8 cellular contexts compared by ENCODE assay signal in the genomic region with DNA sequence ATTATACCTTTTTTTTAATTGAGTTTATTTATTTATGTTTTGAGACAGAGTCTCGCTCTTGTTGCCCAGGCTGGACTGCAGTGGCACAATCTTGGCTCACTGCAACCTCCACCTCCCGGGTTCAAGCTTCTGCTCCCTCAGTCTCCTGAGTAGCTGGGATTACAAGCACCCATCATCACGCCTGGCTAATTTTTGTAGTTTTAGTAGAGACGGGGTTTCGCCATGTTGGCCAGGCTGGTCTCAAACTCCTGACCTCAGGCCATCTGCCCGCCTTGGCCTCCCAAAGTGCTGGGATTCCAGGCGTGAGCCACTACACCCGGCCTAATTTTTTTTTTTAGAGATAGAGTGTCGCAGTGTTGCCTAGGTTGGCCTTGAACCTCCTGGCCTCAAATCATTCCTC. TPM values are rescaled to one million over a fixed set of nuclear protein-coding genes. Genes with fewer than 3 reads are reported as not detected.
A peak's percentile ranks its signal among the peaks of the same experiment; 100 is the strongest.
DNase-seq lines count a peak whose midpoint lies in the region; ATAC-seq, FAIRE-seq and TF ChIP-seq lines count a peak whose summit lies in the region.
"Not testable (repeated sequence)": the region's sequence is repeated elsewhere in the genome, so short reads cannot be mapped to it uniquely, and the experiment has no call there.

No MANE protein-coding gene starts in this region.

- peaks cover 50 to 61% of the 10 kb centered on the region in 2 experiments for H3K36me3 ChIP-seq in HCT116 (ENCODE audit: control insufficient read depth in 1 of 2, insufficient read depth in 2 of 2, low read length in 2 of 2)
- H3K36me3 ChIP-seq in PC-9 (ENCODE audit: low read depth), result peaks cover 68% of the 10 kb centered on the region
- peaks cover 96% of the 10 kb centered on the region for H3K36me3 ChIP-seq in K562 (ENCODE audit: control insufficient read depth, insufficient read depth, low read length)
- peaks cover 0 to 83% of the 10 kb centered on the region in 2 donors for H3K36me3 ChIP-seq in left lung
- H3K36me3 ChIP-seq in skeletal muscle satellite cell (ENCODE audit: insufficient read depth, low read length), result peaks cover 76% of the 10 kb centered on the region

- peak overlapping the region; percentile 19 for H3K27ac Mint-ChIP-seq in activated CD4-positive, alpha-beta T cell treated with anti-CD3 and anti-CD28 coated beads, Interleukin-2, amount 10 ng/mL, durations not matched to agents 7 days and 5 days
- H3K27ac Mint-ChIP-seq in activated T-helper 2 cell treated with anti-CD3 and anti-CD28 coated beads, Interferon-gamma antibody, Interleukin-2, Interleukin-4, amounts not matched to agents 10 μg/mL and 5 μg/mL and 100 μg/mL, durations not matched to agents 14 hours and 24 hours and 36 hours, result peak overlapping the region; percentile 53
- H3K27ac Mint-ChIP-seq in type B pancreatic cell, result peak overlapping the region; percentile 86

- peaks cover 29 to 43% of the 10 kb centered on the region in 2 experiments for H3K4me1 ChIP-seq in HCT116 (ENCODE audit: control insufficient read depth in 1 of 2, insufficient read depth in 2 of 2, low read length in 2 of 2)
- peaks cover 51% of the 10 kb centered on the region for H3K4me1 ChIP-seq in PC-9 (replicated peaks; ENCODE audit: insufficient read depth)
- H3K4me1 ChIP-seq in K562 (replicated peaks in 1 of 2; ENCODE audit: control insufficient read depth in 2 of 2, insufficient read depth in 2 of 2, low read length in 2 of 2), result peaks cover 17 to 19% of the 10 kb centered on the region in 2 experiments
- peaks cover 0 to 25% of the 10 kb centered on the region in 2 donors for H3K4me1 ChIP-seq in left lung
- H3K4me1 ChIP-seq in skeletal muscle satellite cell (ENCODE audit: control insufficient read depth, insufficient read depth, low read length), result peaks cover 16% of the 10 kb centered on the region

- H4K20me1 ChIP-seq in HCT116 (ENCODE audit: insufficient read depth) (peaks cover 30% of the 10 kb centered on the region; the same call in 1 of the 2 replicates), PC-9 (ENCODE audit: insufficient read depth) (peaks cover 13% of the 10 kb centered on the region)
- not testable (repeated sequence) for H4K20me1 ChIP-seq in K562 (replicated peaks; ENCODE audit: control insufficient read depth, insufficient read depth, low read length)

- CTCF ChIA-PET in HCT116 (lab: Charles Lee); K562 (lab: Yijun Ruan, JAX; ENCODE audit: low intra/inter-chr PET ratio): not testable (repeated sequence)
- CTCF ChIA-PET in PC-9 (lab: Charles Lee), result interaction anchor here (0.7 kb wide), 1 partner anchor 8 kb away, joined by 4 read pairs; the partner anchor contains the start of genes BRIX1 and RAD1
- CTCF ChIA-PET in activated CD4-positive, alpha-beta T cell treated with anti-CD3 and anti-CD28 coated beads, Interleukin-2, amount 10 ng/mL, durations not matched to agents 7 days and 5 days (lab: Charles Lee), result interaction anchor here (0.7 to 1.4 kb wide), 3 partner anchors 8 to 1466 kb away, joined by 3 read pairs; partner anchors contain the start of genes BRIX1 and RAD1

- not testable (repeated sequence) for H3K27me3 Mint-ChIP-seq in activated CD4-positive, alpha-beta T cell treated with anti-CD3 and anti-CD28 coated beads, Interleukin-2, amount 10 ng/mL, durations not matched to agents 7 days and 5 days; activated T-helper 2 cell treated with anti-CD3 and anti-CD28 coated beads, Interferon-gamma antibody, Interleukin-2, Interleukin-4, amounts not matched to agents 10 μg/mL and 5 μg/mL and 100 μg/mL, durations not matched to agents 14 hours and 24 hours and 36 hours (ENCODE audit: low read depth); type B pancreatic cell

- H3K9ac ChIP-seq in HCT116 (ENCODE audit: low read length) (peak overlapping the region; percentile 2; the same call in 1 of the 2 replicates), K562 (ENCODE audit: insufficient read depth in 1 of 2, low read depth in 2 of 2, low read length in 2 of 2) (peak overlapping the region; percentile 18 to 59; a peak in 2 of 4 replicates)
- H3K9ac ChIP-seq in skeletal muscle satellite cell (ENCODE audit: low read depth, low read length), result not testable (repeated sequence)

- TF ChIP-seq EP300 in K562 (IDR thresholded peaks at IDR 0.05; ENCODE audit: low read length), result not testable (repeated sequence)

- H3K27ac ChIP-seq in HCT116 (ENCODE audit: low read depth, low read length) (peak overlapping the region; percentile 81), PC-9 (peak overlapping the region; percentile 72), K562 (ENCODE audit: extremely low read depth, low read depth, low read length) (peak overlapping the region; percentile 78), left lung (peak overlapping the region; percentile 35 to 62)

- H3K9me1 ChIP-seq in K562 (ENCODE audit: control insufficient read depth, insufficient read depth, low read length), result not testable (repeated sequence)

- TF ChIP-seq CTCF in HCT116 (IDR thresholded peaks at IDR 0.05 in 2 of 3, conservative IDR thresholded peaks at IDR 0.05 in 1 of 3; ENCODE audit: borderline replicate concordance in 1 of 3, insufficient read depth in 1 of 3, low read depth in 2 of 3, low read length in 2 of 3); PC-9 (conservative IDR thresholded peaks at IDR 0.05); K562 (IDR thresholded peaks at IDR 0.05 in 2 of 3, conservative IDR thresholded peaks at IDR 0.05 in 1 of 3; ENCODE audit: insufficient read depth in 2 of 3, low read depth in 1 of 3, low read length in 3 of 3); left lung (IDR thresholded peaks at IDR 0.05); type B pancreatic cell (conservative IDR thresholded peaks at IDR 0.05): not testable (repeated sequence)

- 58% methylated on average over 9 of the region's 9 CpGs for WGBS in K562 (ENCODE audit: insufficient coverage, low coverage, missing lambda C conversion rate)

- H3K4me2 ChIP-seq in HCT116 (ENCODE audit: low read length) (peak overlapping the region; percentile 64), PC-9 (peak overlapping the region; percentile 71), skeletal muscle satellite cell (ENCODE audit: low read length) (peak overlapping the region; percentile 64)
- H3K4me2 ChIP-seq in K562 (ENCODE audit: insufficient read depth, low read length), result not testable (repeated sequence)

- not testable (repeated sequence) for H3K9me3 Mint-ChIP-seq in activated CD4-positive, alpha-beta T cell treated with anti-CD3 and anti-CD28 coated beads, Interleukin-2, amount 10 ng/mL, durations not matched to agents 7 days and 5 days; activated T-helper 2 cell treated with anti-CD3 and anti-CD28 coated beads, Interferon-gamma antibody, Interleukin-2, Interleukin-4, amounts not matched to agents 10 μg/mL and 5 μg/mL and 100 μg/mL, durations not matched to agents 14 hours and 24 hours and 36 hours; type B pancreatic cell

- RAD21 ChIA-PET in HCT116 (lab: Charles Lee; ENCODE audit: low non-redundant PET in 1 of 2, low total read pairs in 2 of 2, uncharacterized antibody in 2 of 2, unreplicated experiment in 2 of 2), result not testable (repeated sequence)

- not testable (repeated sequence) for FAIRE-seq in K562 (lab: Jason Lieb, UNC)

- peaks cover 86% of the 10 kb centered on the region for H3F3A ChIP-seq in PC-9 (ENCODE audit: insufficient read depth, low read depth)

- not testable (repeated sequence) for H3K27me3 ChIP-seq in HCT116 (ENCODE audit: insufficient read depth, low read length); PC-9 (ENCODE audit: insufficient read depth, low read depth); K562 (ENCODE audit: control insufficient read depth in 2 of 2, insufficient read depth in 2 of 2, low read length in 2 of 2); left lung; skeletal muscle satellite cell (ENCODE audit: control insufficient read depth, insufficient read depth, low read length)

- not testable (repeated sequence) for BruUV-seq in HCT116 (replicated peaks; lab: Mats Ljungman, UMichigan); PC-9 (replicated peaks; lab: Mats Ljungman, UMichigan); K562 (replicated peaks; lab: Mats Ljungman, UMichigan)

- H3K79me2 ChIP-seq in HCT116 (ENCODE audit: insufficient read depth, low read length) (peaks cover 84% of the 10 kb centered on the region), PC-9 (ENCODE audit: low read depth) (peaks cover 70% of the 10 kb centered on the region), K562 (ENCODE audit: control insufficient read depth, insufficient read depth, low read length) (peaks cover 74% of the 10 kb centered on the region)

- not testable (repeated sequence) for H3K9me2 ChIP-seq in HCT116 (ENCODE audit: insufficient read depth); PC-9 (ENCODE audit: insufficient read depth)

- peaks cover 39% of the 10 kb centered on the region for H3K36me3 Mint-ChIP-seq in activated CD4-positive, alpha-beta T cell treated with anti-CD3 and anti-CD28 coated beads, Interleukin-2, amount 10 ng/mL, durations not matched to agents 7 days and 5 days (ENCODE audit: low read depth)
- H3K36me3 Mint-ChIP-seq in activated T-helper 2 cell treated with anti-CD3 and anti-CD28 coated beads, Interferon-gamma antibody, Interleukin-2, Interleukin-4, amounts not matched to agents 10 μg/mL and 5 μg/mL and 100 μg/mL, durations not matched to agents 14 hours and 24 hours and 36 hours (ENCODE audit: low read depth), result peaks cover 70% of the 10 kb centered on the region
- peaks cover 26% of the 10 kb centered on the region for H3K36me3 Mint-ChIP-seq in type B pancreatic cell

- in situ Hi-C loops in K562 (cut with MboI), result loop anchor here (25.0 kb wide), 1 partner anchor 1461 kb away; no protein-coding TSS in a partner anchor

- TF ChIP-seq POLR2A in HCT116 (IDR thresholded peaks at IDR 0.05; ENCODE audit: borderline replicate concordance, extremely low read depth, insufficient read depth, insufficient read length); K562 (conservative IDR thresholded peaks at IDR 0.05): not testable (repeated sequence)

- not testable (repeated sequence) for H2AFZ ChIP-seq in HCT116 (ENCODE audit: low read depth, low read length, poor library complexity, severe bottlenecking); PC-9; K562 (ENCODE audit: low read depth, low read length)

- peaks cover 27% of the 10 kb centered on the region for H3K4me1 Mint-ChIP-seq in activated CD4-positive, alpha-beta T cell treated with anti-CD3 and anti-CD28 coated beads, Interleukin-2, amount 10 ng/mL, durations not matched to agents 7 days and 5 days
- H3K4me1 Mint-ChIP-seq in activated T-helper 2 cell treated with anti-CD3 and anti-CD28 coated beads, Interferon-gamma antibody, Interleukin-2, Interleukin-4, amounts not matched to agents 10 μg/mL and 5 μg/mL and 100 μg/mL, durations not matched to agents 14 hours and 24 hours and 36 hours (ENCODE audit: low read depth), result peaks cover 26% of the 10 kb centered on the region
- not testable (repeated sequence) for H3K4me1 Mint-ChIP-seq in type B pancreatic cell (ENCODE audit: unreplicated experiment)

- not testable (repeated sequence) for TF ChIP-seq RAD21 in HCT116 (IDR thresholded peaks at IDR 0.05; ENCODE audit: low read depth); K562 (CRISPR knock-in tag; conservative IDR thresholded peaks at IDR 0.05 in 1 of 2, IDR thresholded peaks at IDR 0.05 in 1 of 2)

- not testable (repeated sequence) for H3K9me3 ChIP-seq in HCT116 (ENCODE audit: control insufficient read depth in 1 of 2, insufficient read depth in 1 of 2, low read depth in 1 of 2, low read length in 2 of 2); PC-9 (ENCODE audit: insufficient read depth, low read depth); K562 (replicated peaks; ENCODE audit: control insufficient read depth, insufficient read depth, low read depth, low read length); left lung; skeletal muscle satellite cell (replicated peaks; ENCODE audit: low read length)

- H3K4me3 ChIP-seq in HCT116 (replicated peaks in 1 of 2; ENCODE audit: low read depth in 1 of 2, low read length in 2 of 2); K562; left lung; skeletal muscle satellite cell (ENCODE audit: low read length): not testable (repeated sequence)
- peak overlapping the region; percentile 41; the same call in 1 of the 2 replicates for H3K4me3 ChIP-seq in PC-9

- intact Hi-C loops in HCT116 (cut with micrococcal nuclease), result loop anchor here (10.0 kb wide), 1 partner anchor 1478 kb away; the partner anchor contains the start of gene TARS1
- intact Hi-C loops in PC-9 (cut with micrococcal nuclease; ENCODE audit: unreplicated experiment), result loop anchor here (10.0 kb wide), 2 partner anchors 1028 to 1952 kb away; partner anchors contain the start of genes ADAMTS12 and NIPBL
- intact Hi-C loops in activated T-helper 2 cell treated with anti-CD3 and anti-CD28 coated beads, Interferon-gamma antibody, Interleukin-2, Interleukin-4, amounts not matched to agents 10 μg/mL and 5 μg/mL and 100 μg/mL, durations not matched to agents 14 hours and 24 hours and 36 hours (cut with micrococcal nuclease); K562 (cut with micrococcal nuclease); left lung (cut with DNase I): not testable (repeated sequence)

- POLR2A ChIA-PET in HCT116 (lab: Charles Lee) (interaction anchor here (1.2 to 1.5 kb wide), 2 partner anchors 8 to 9 kb away, joined by 5 to 6 read pairs; partner anchors contain the start of genes BRIX1 and RAD1), PC-9 (lab: Charles Lee; ENCODE audit: unreplicated experiment) (interaction anchor here (0.8 to 1.2 kb wide), 3 partner anchors 8 to 727 kb away, joined by 5 to 7 read pairs (median 6); partner anchors contain the start of genes BRIX1 and RAD1), K562 (lab: Yijun Ruan, JAX) (interaction anchor here (0.7 to 4.2 kb wide), 5 partner anchors 8 to 196 kb away, joined by 3 to 37 read pairs (median 3); partner anchors contain the start of genes BRIX1 and RAD1)
- POLR2A ChIA-PET in activated CD4-positive, alpha-beta T cell treated with anti-CD3 and anti-CD28 coated beads, Interleukin-2, amount 10 ng/mL, durations not matched to agents 7 days and 5 days (lab: Charles Lee), result not testable (repeated sequence)

- DNase-seq in HCT116 (ENCODE audit: low read depth, low spot score); PC-9; activated CD4-positive, alpha-beta T cell treated with anti-CD3 and anti-CD28 coated beads, Interleukin-2, amount 10 ng/mL, durations not matched to agents 7 days and 5 days; activated T-helper 2 cell treated with anti-CD3 and anti-CD28 coated beads, Interferon-gamma antibody, Interleukin-2, Interleukin-4, amounts not matched to agents 10 μg/mL and 5 μg/mL and 100 μg/mL, durations not matched to agents 14 hours and 24 hours and 36 hours (ENCODE audit: low spot score); K562 (ENCODE audit: extremely low read depth in 1 of 4, low spot score in 3 of 4); left lung; type B pancreatic cell (ENCODE audit: extremely low spot score, unreplicated experiment): not testable (repeated sequence)

- peak; percentile 51 for ATAC-seq in HCT116
- ATAC-seq in K562, result peak; percentile 24
- not testable (repeated sequence) for ATAC-seq in left lung

- H3K4me3 Mint-ChIP-seq in activated CD4-positive, alpha-beta T cell treated with anti-CD3 and anti-CD28 coated beads, Interleukin-2, amount 10 ng/mL, durations not matched to agents 7 days and 5 days; activated T-helper 2 cell treated with anti-CD3 and anti-CD28 coated beads, Interferon-gamma antibody, Interleukin-2, Interleukin-4, amounts not matched to agents 10 μg/mL and 5 μg/mL and 100 μg/mL, durations not matched to agents 14 hours and 24 hours and 36 hours (ENCODE audit: low read depth); type B pancreatic cell: not testable (repeated sequence)

RNA-seq across cellular contexts. Expression of gene DNAJC21, which starts 6.1 kb away (rescaled TPM):
- total RNA-seq in HCT116 (2021; ENCODE audit: unreplicated experiment) (34.7 TPM), PC-9 (2021) (111 and 128 TPM in 2 replicates), K562 (2014; rRNA removed) (77.5 and 83.3 TPM in 2 replicates), K562 (2014; rRNA removed; fragmentation: Illumina TruSeq; extraction: Trizol) (104 and 118 TPM in 2 replicates), K562 (2015; rRNA removed; fragmentation: Illumina TruSeq; extraction: Trizol) (98.0 and 102 TPM in 2 replicates), K562 (2021) (66.3 and 70.7 TPM in 2 replicates), left lung (10 to 100 TPM; 45.8 to 48.5 TPM), type B pancreatic cell (ENCODE audit: low replicate concordance) (46.6 and 53.2 TPM in 2 replicates)
- polyA plus RNA-seq in HCT116 (2012), result 21.4 and 24.7 TPM in 2 replicates
- total RNA-seq in activated CD4-positive, alpha-beta T cell treated with anti-CD3 and anti-CD28 coated beads, Interleukin-2, amount 10 ng/mL, durations not matched to agents 7 days and 5 days, result 10 to 100 TPM; 52.4 to 57.6 TPM
- total RNA-seq in activated T-helper 2 cell treated with anti-CD3 and anti-CD28 coated beads, Interferon-gamma antibody, Interleukin-2, Interleukin-4, amounts not matched to agents 10 μg/mL and 5 μg/mL and 100 μg/mL, durations not matched to agents 14 hours and 24 hours and 36 hours, result 62.7 and 65.2 TPM in 2 replicates
- total RNA-seq in K562 (2011; cell fraction: chromatin; rRNA removed; ENCODE audit: low replicate concordance), result 39.8 and 116 TPM in 2 replicates
- 17.7 and 25.3 TPM in 2 replicates for total RNA-seq in K562 (2011; cell fraction: nucleolus; rRNA removed)
- total RNA-seq in K562 (2011; cell fraction: nucleoplasm; rRNA removed), result 46.5 and 68.7 TPM in 2 replicates
- polyA plus RNA-seq in K562 (2011; rRNA removed) (32.2 and 58.5 TPM in 2 replicates), K562 (2014; fragmentation: Illumina TruSeq; extraction: Trizol) (86.5 and 105 TPM in 2 replicates), K562 (2014; fragmentation: Nextera tagmentation; extraction: Ambion mirVana) (10 to 100 TPM; 26.6 to 29.7 TPM), K562 (2014; rRNA removed) (54.9 and 63.9 TPM in 2 replicates)
- polyA plus RNA-seq in K562 (2011; cell fraction: cytosol; rRNA removed), result 7.0 and 12.1 TPM in 2 replicates
- polyA plus RNA-seq in K562 (2011; cell fraction: nucleus; rRNA removed), result 19.7 and 23.1 TPM in 2 replicates
- 51.5 and 71.1 TPM in 2 replicates for polyA plus RNA-seq in K562 (2012)
- 80.9 and 97.2 TPM in 2 replicates for polyA minus RNA-seq in K562 (2011; rRNA and poly(A)+ RNA removed)
- polyA minus RNA-seq in K562 (2011; cell fraction: cytosol; rRNA and poly(A)+ RNA removed), result 25.2 and 31.1 TPM in 2 replicates
- polyA minus RNA-seq in K562 (2011; cell fraction: nucleus; rRNA and poly(A)+ RNA removed), result 20.7 and 45.9 TPM in 2 replicates
- 19.9 and 25.6 TPM in 2 replicates for total RNA-seq in skeletal muscle satellite cell (2012; rRNA removed)

RNA-seq across cellular contexts. Expression of gene BRIX1, which starts 7.7 kb away (rescaled TPM):
- total RNA-seq in HCT116 (2021; ENCODE audit: unreplicated experiment) (76.4 TPM), PC-9 (2021) (71.9 and 73.4 TPM in 2 replicates), K562 (2014; rRNA removed) (118 and 119 TPM in 2 replicates), K562 (2014; rRNA removed; fragmentation: Illumina TruSeq; extraction: Trizol) (159 and 166 TPM in 2 replicates), K562 (2015; rRNA removed; fragmentation: Illumina TruSeq; extraction: Trizol) (156 and 169 TPM in 2 replicates), K562 (2021) (115 and 119 TPM in 2 replicates), left lung (10 to 100 TPM; 15.8 to 29.1 TPM), type B pancreatic cell (ENCODE audit: low replicate concordance) (32.7 and 38.0 TPM in 2 replicates)
- 14.4 and 22.8 TPM in 2 replicates for polyA plus RNA-seq in HCT116 (2012)
- total RNA-seq in activated CD4-positive, alpha-beta T cell treated with anti-CD3 and anti-CD28 coated beads, Interleukin-2, amount 10 ng/mL, durations not matched to agents 7 days and 5 days, result 10 to 100 TPM; 33.3 to 50.5 TPM
- 86.2 and 91.8 TPM in 2 replicates for total RNA-seq in activated T-helper 2 cell treated with anti-CD3 and anti-CD28 coated beads, Interferon-gamma antibody, Interleukin-2, Interleukin-4, amounts not matched to agents 10 μg/mL and 5 μg/mL and 100 μg/mL, durations not matched to agents 14 hours and 24 hours and 36 hours
- total RNA-seq in K562 (2011; cell fraction: chromatin; rRNA removed; ENCODE audit: low replicate concordance), result 40.7 and 142 TPM in 2 replicates
- 26.7 and 34.7 TPM in 2 replicates for total RNA-seq in K562 (2011; cell fraction: nucleolus; rRNA removed)
- total RNA-seq in K562 (2011; cell fraction: nucleoplasm; rRNA removed), result 60.4 and 72.4 TPM in 2 replicates
- polyA plus RNA-seq in K562 (2011; rRNA removed) (112 and 161 TPM in 2 replicates), K562 (2014; fragmentation: Illumina TruSeq; extraction: Trizol) (142 and 193 TPM in 2 replicates), K562 (2014; fragmentation: Nextera tagmentation; extraction: Ambion mirVana) (100 to 1,000 TPM; 125 to 157 TPM), K562 (2014; rRNA removed) (161 and 170 TPM in 2 replicates)
- polyA plus RNA-seq in K562 (2011; cell fraction: cytosol; rRNA removed), result 17.1 and 48.8 TPM in 2 replicates
- 26.1 and 46.6 TPM in 2 replicates for polyA plus RNA-seq in K562 (2011; cell fraction: nucleus; rRNA removed)
- polyA plus RNA-seq in K562 (2012), result 59.1 and 82.5 TPM in 2 replicates
- 104 and 106 TPM in 2 replicates for polyA minus RNA-seq in K562 (2011; rRNA and poly(A)+ RNA removed)
- polyA minus RNA-seq in K562 (2011; cell fraction: cytosol; rRNA and poly(A)+ RNA removed), result 40.9 and 62.6 TPM in 2 replicates
- 34.1 and 61.0 TPM in 2 replicates for polyA minus RNA-seq in K562 (2011; cell fraction: nucleus; rRNA and poly(A)+ RNA removed)
- 42.4 and 52.5 TPM in 2 replicates for total RNA-seq in skeletal muscle satellite cell (2012; rRNA removed)

RNA-seq across cellular contexts. Expression of gene RAD1, which starts 8.0 kb away (rescaled TPM):
- 24.8 TPM for total RNA-seq in HCT116 (2021; ENCODE audit: unreplicated experiment)
- 21.6 and 26.3 TPM in 2 replicates for polyA plus RNA-seq in HCT116 (2012)
- total RNA-seq in PC-9 (2021), result 43.8 and 63.0 TPM in 2 replicates
- 10 to 100 TPM; 25.6 to 26.5 TPM for total RNA-seq in activated CD4-positive, alpha-beta T cell treated with anti-CD3 and anti-CD28 coated beads, Interleukin-2, amount 10 ng/mL, durations not matched to agents 7 days and 5 days
- 37.6 and 42.3 TPM in 2 replicates for total RNA-seq in activated T-helper 2 cell treated with anti-CD3 and anti-CD28 coated beads, Interferon-gamma antibody, Interleukin-2, Interleukin-4, amounts not matched to agents 10 μg/mL and 5 μg/mL and 100 μg/mL, durations not matched to agents 14 hours and 24 hours and 36 hours
- total RNA-seq in K562 (2011; cell fraction: chromatin; rRNA removed; ENCODE audit: low replicate concordance), result 75.3 and 78.4 TPM in 2 replicates
- 50.4 and 59.2 TPM in 2 replicates for total RNA-seq in K562 (2011; cell fraction: nucleolus; rRNA removed)
- total RNA-seq in K562 (2011; cell fraction: nucleoplasm; rRNA removed), result 51.7 and 52.6 TPM in 2 replicates
- total RNA-seq in K562 (2014; rRNA removed), result 52.9 and 62.7 TPM in 2 replicates
- 59.4 and 60.9 TPM in 2 replicates for total RNA-seq in K562 (2014; rRNA removed; fragmentation: Illumina TruSeq; extraction: Trizol)
- 52.4 and 60.8 TPM in 2 replicates for total RNA-seq in K562 (2015; rRNA removed; fragmentation: Illumina TruSeq; extraction: Trizol)
- 54.1 and 54.9 TPM in 2 replicates for total RNA-seq in K562 (2021)
- 52.1 and 78.1 TPM in 2 replicates for polyA plus RNA-seq in K562 (2011; rRNA removed)
- polyA plus RNA-seq in K562 (2011; cell fraction: cytosol; rRNA removed), result 22.0 and 25.7 TPM in 2 replicates
- 28.3 and 30.4 TPM in 2 replicates for polyA plus RNA-seq in K562 (2011; cell fraction: nucleus; rRNA removed)
- 33.4 and 56.4 TPM in 2 replicates for polyA plus RNA-seq in K562 (2012)
- polyA plus RNA-seq in K562 (2014; fragmentation: Illumina TruSeq; extraction: Trizol), result 44.5 and 54.9 TPM in 2 replicates
- polyA plus RNA-seq in K562 (2014; fragmentation: Nextera tagmentation; extraction: Ambion mirVana), result 100 to 1,000 TPM; 120 to 148 TPM
- 54.4 and 69.3 TPM in 2 replicates for polyA plus RNA-seq in K562 (2014; rRNA removed)
- 59.4 and 68.8 TPM in 2 replicates for polyA minus RNA-seq in K562 (2011; rRNA and poly(A)+ RNA removed)
- polyA minus RNA-seq in K562 (2011; cell fraction: cytosol; rRNA and poly(A)+ RNA removed), result 30.7 and 38.0 TPM in 2 replicates
- polyA minus RNA-seq in K562 (2011; cell fraction: nucleus; rRNA and poly(A)+ RNA removed), result 52.6 and 58.6 TPM in 2 replicates
- 10 to 100 TPM; 22.6 to 29.8 TPM for total RNA-seq in left lung
- total RNA-seq in skeletal muscle satellite cell (2012; rRNA removed), result 20.1 and 25.1 TPM in 2 replicates
- total RNA-seq in type B pancreatic cell (ENCODE audit: low replicate concordance), result 19.5 and 20.9 TPM in 2 replicates

Comparison
In these comparisons a context has a peak if more than half of its experiments do, and no peak if none do; other contexts are left out.
1. H3K27ac Mint-ChIP-seq: peak in every context shown above with its lines; median percentile 86 in type B pancreatic cell; 53 in activated T-helper 2 cell treated with anti-CD3 and anti-CD28 coated beads, Interferon-gamma antibody, Interleukin-2, Interleukin-4, amounts not matched to agents 10 μg/mL and 5 μg/mL and 100 μg/mL, durations not matched to agents 14 hours and 24 hours and 36 hours; 19 in activated CD4-positive, alpha-beta T cell treated with anti-CD3 and anti-CD28 coated beads, Interleukin-2, amount 10 ng/mL, durations not matched to agents 7 days and 5 days.